Comparison of ENCODE assay signal across 1 cellular context in the genomic region with DNA sequence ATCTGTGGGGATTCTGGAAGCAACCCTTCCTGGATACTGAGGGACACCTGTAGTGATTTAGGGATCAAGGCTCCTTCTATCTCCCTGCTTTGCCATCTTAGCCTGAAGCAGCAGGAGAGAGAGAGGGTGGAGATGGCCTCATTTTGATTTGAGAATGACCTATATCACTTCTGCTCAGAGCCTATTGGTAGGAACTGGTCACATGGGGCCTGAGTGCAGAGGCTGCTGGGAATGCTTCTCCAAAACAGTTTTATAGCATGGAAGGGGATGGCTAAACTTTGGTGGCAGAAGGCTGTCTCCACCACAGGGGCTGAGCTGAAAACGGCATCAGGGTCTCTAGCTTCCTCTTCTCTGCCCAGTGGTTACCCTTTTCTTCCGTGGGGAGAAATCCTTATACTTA.
TF ChIP-seq lines count a peak whose summit lies in the region.

No MANE protein-coding gene starts in this region.

TF ChIP-seq in A549, 52 proteins besides CTCF, POLR2A, EP300 and RAD21 (continued from another document):
- TF ChIP-seq, protein P1, sequence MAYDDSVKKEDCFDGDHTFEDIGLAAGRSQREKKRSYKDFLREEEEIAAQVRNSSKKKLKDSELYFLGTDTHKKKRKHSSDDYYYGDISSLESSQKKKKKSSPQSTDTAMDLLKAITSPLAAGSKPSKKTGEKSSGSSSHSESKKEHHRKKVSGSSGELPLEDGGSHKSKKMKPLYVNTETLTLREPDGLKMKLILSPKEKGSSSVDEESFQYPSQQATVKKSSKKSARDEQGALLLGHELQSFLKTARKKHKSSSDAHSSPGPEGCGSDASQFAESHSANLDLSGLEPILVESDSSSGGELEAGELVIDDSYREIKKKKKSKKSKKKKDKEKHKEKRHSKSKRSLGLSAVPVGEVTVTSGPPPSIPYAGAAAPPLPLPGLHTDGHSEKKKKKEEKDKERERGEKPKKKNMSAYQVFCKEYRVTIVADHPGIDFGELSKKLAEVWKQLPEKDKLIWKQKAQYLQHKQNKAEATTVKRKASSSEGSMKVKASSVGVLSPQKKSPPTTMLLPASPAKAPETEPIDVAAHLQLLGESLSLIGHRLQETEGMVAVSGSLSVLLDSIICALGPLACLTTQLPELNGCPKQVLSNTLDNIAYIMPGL (CRISPR knock-in tag; IDR thresholded peaks at IDR 0.05; ENCODE audit: borderline replicate concordance), result no peak
